In genomic region chr5:161431963-161432362, GRCh38 we compare ENCODE assay signal across 28 cellular contexts.
"Had no signal": no experiment of that assay in that cellular context is flagged by ENCODE, and none has a peak within 500 bp of the region (broad histone marks: within the 10 kb centered on the region; RNA-seq: fewer than 3 reads in every experiment).

No MANE protein-coding gene starts in this region.

- H3K36me3 ChIP-seq: adrenal gland, breast epithelium, MG63, SJCRH30 had no signal

- H3K4me1 Mint-ChIP-seq: activated CD4-positive, alpha-beta T cell treated with anti-CD3 and anti-CD28 coated beads for 36 hours had no signal

- H3K27ac Mint-ChIP-seq: activated CD4-positive, alpha-beta memory T cell treated with anti-CD3 and anti-CD28 coated beads for 36 hours; activated CD4-positive, alpha-beta T cell treated with anti-CD3 and anti-CD28 coated beads for 36 hours; activated naive CD4-positive, alpha-beta T cell treated with anti-CD3 and anti-CD28 coated beads for 36 hours; activated naive CD4-positive, alpha-beta T cell treated with anti-CD3 and anti-CD28 coated beads, Interleukin-2, amount 50 U/mL, for 72 hours; activated T-helper 1 cell treated with anti-CD3 and anti-CD28 coated beads, Interleukin-12 subunit alpha, Interleukin-12 subunit beta, Interleukin-2, Interleukin-4 antibody, amounts not matched to agents 30 ng/mL and 10 ng/mL and 1 ng/mL, durations not matched to agents 14 hours and 24 hours and 36 hours had no signal

- H3K27me3 Mint-ChIP-seq: activated CD4-positive, alpha-beta memory T cell treated with anti-CD3 and anti-CD28 coated beads for 36 hours; activated CD4-positive, alpha-beta T cell treated with anti-CD3 and anti-CD28 coated beads for 36 hours had no signal

- H3K4me3 Mint-ChIP-seq: activated CD4-positive, alpha-beta memory T cell treated with anti-CD3 and anti-CD28 coated beads for 36 hours; activated CD4-positive, alpha-beta T cell treated with anti-CD3 and anti-CD28 coated beads for 36 hours; activated naive CD4-positive, alpha-beta T cell treated with anti-CD3 and anti-CD28 coated beads for 36 hours; activated T-cell treated with anti-CD3 and anti-CD28 coated beads, Interleukin-2, amount 50 U/mL, for 4 hours; activated T-helper 1 cell treated with anti-CD3 and anti-CD28 coated beads, Interleukin-12 subunit alpha, Interleukin-12 subunit beta, Interleukin-2, Interleukin-4 antibody, amounts not matched to agents 30 ng/mL and 10 ng/mL and 1 ng/mL, durations not matched to agents 14 hours and 24 hours and 36 hours had no signal

- H3K4me1 ChIP-seq: adrenal gland, body of pancreas, breast epithelium, SJCRH30 had no signal

- H3K9me3 Mint-ChIP-seq: activated CD4-positive, alpha-beta memory T cell treated with anti-CD3 and anti-CD28 coated beads for 36 hours; activated naive CD4-positive, alpha-beta T cell treated with anti-CD3 and anti-CD28 coated beads for 36 hours; activated T-cell treated with anti-CD3 and anti-CD28 coated beads, Interleukin-2, amount 50 U/mL, for 4 hours; activated T-helper 1 cell treated with anti-CD3 and anti-CD28 coated beads, Interleukin-12 subunit alpha, Interleukin-12 subunit beta, Interleukin-2, Interleukin-4 antibody, amounts not matched to agents 30 ng/mL and 10 ng/mL and 1 ng/mL, durations not matched to agents 14 hours and 24 hours and 36 hours had no signal

- FAIRE-seq: astrocyte had no signal

- H3K27ac ChIP-seq: adrenal gland, body of pancreas, breast epithelium, SJCRH30, SK-N-MC had no signal

- H3K4me3 ChIP-seq: adrenal gland, body of pancreas, breast epithelium, MG63, SJCRH30, SK-N-MC had no signal

- H3K36me3 Mint-ChIP-seq: activated CD4-positive, alpha-beta memory T cell treated with anti-CD3 and anti-CD28 coated beads for 36 hours; activated naive CD4-positive, alpha-beta T cell treated with anti-CD3 and anti-CD28 coated beads, Interleukin-2, amount 50 U/mL, for 72 hours had no signal

- DNase-seq: activated CD4-positive, alpha-beta memory T cell treated with anti-CD3 and anti-CD28 coated beads for 36 hours; activated CD4-positive, alpha-beta T cell treated with anti-CD3 and anti-CD28 coated beads for 36 hours; activated CD4-positive, alpha-beta T cell treated with anti-CD3 and anti-CD28 coated beads, Interleukin-2, amount 50 U/mL, for 1 hour; activated CD8-positive, alpha-beta memory T cell treated with anti-CD3 and anti-CD28 coated beads, Interleukin-2, amount 50 U/mL, for 4 hours; activated gamma-delta T cell treated with Interleukin-2 at 50 U/mL for 16 hours; activated naive CD4-positive, alpha-beta T cell treated with anti-CD3 and anti-CD28 coated beads for 36 hours; activated T-cell treated with anti-CD3 and anti-CD28 coated beads for 4 hours; activated T-cell treated with anti-CD3 and anti-CD28 coated beads, Interleukin-2, amount 50 U/mL, for 4 hours; adrenal gland; body of pancreas; Kasumi-1; KG1; MG63; NCI-H1048; NCI-H1436; NCI-H1694; NCI-H1930; NCI-H510A; NCI-H748 treated with DMSO at 0.1 percent for 48 hours; NK-92 treated with Interleukin-12 subunit alpha and Interleukin-12 subunit beta, amount 100 ng/mL, for 24 hours; SJCRH30; T1000 had no signal

- ATAC-seq: activated CD4-positive, alpha-beta T cell treated with anti-CD3 and anti-CD28 coated beads for 36 hours; activated CD4-positive, CD25-positive, alpha-beta regulatory T cell treated with anti-CD3 and anti-CD28 coated beads, Interleukin-2, amount 50 U/mL, for 24 hours; activated naive CD4-positive, alpha-beta T cell treated with anti-CD3 and anti-CD28 coated beads, Interleukin-2, amount 50 U/mL, for 72 hours; activated T-cell treated with anti-CD3 and anti-CD28 coated beads, Interleukin-2, amount 50 U/mL, for 4 hours; body of pancreas had no signal

- H3K27me3 ChIP-seq: adrenal gland, body of pancreas, breast epithelium, MG63, SJCRH30 had no signal

- H3K9me3 ChIP-seq: body of pancreas, breast epithelium, MG63, SJCRH30 had no signal
